In the genomic region with DNA sequence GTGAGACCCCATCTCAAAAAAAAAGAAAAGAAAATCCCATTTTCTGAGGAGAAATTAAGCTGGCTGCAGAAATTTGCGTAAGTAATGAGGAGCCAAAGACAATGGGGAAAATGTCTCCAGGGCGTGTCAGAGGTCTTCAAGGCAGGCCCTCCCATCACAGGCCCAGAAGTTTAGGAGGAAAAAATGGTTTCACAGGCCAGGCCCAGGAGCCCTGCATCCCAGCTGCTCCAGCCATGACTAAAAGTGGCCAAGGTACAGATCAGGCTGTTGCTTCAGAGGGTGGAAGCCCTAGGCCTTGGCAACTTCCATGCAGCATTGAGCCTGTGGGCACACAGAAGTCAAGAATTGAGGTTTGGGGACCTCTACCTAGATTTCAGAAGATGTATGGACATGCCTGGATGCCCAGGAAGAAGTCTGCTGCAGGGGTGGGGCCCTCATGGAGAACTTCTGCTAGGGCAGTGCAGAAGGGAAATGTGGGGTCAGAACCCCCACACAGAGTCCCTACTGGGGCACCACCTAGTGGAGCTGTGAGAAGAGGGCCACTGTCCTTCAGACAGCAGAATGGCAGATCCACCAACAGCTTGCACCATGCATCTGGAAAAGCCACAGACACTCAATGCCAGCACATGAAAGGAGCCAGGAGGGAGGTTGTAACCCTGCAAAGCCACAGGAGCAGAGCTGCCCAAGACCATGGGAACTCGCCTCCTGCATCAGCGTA, we compare ENCODE assay signal across 4 cellular contexts. TPM values are rescaled to one million over a fixed set of nuclear protein-coding genes. Genes with fewer than 3 reads are reported as not detected.
DNase-seq lines count a peak whose midpoint lies in the region; ATAC-seq, FAIRE-seq and TF ChIP-seq lines count a peak whose summit lies in the region.
"Not testable (repeated sequence)": the region's sequence is repeated elsewhere in the genome, so short reads cannot be mapped to it uniquely, and the experiment has no call there.

No MANE protein-coding gene starts in this region.

- not testable (repeated sequence) for H3K4me1 Mint-ChIP-seq in activated T-cell treated with anti-CD3 and anti-CD28 coated beads, Interleukin-2, amount 50 U/mL, for 72 hours (ENCODE audit: low read depth); endodermal cell

- TF ChIP-seq RAD21 in HepG2 (CRISPR knock-in tag; IDR thresholded peaks at IDR 0.05): peak; percentile 46

- H3K4me3 Mint-ChIP-seq in activated T-cell treated with anti-CD3 and anti-CD28 coated beads, Interleukin-2, amount 50 U/mL, for 72 hours; endodermal cell: not testable (repeated sequence)

- not testable (repeated sequence) for H2AFZ ChIP-seq in HepG2 (ENCODE audit: low read length)

- H3K27me3 ChIP-seq in endodermal cell (ENCODE audit: control insufficient read depth, insufficient read depth, low read length, poor library complexity, severe bottlenecking); HepG2 (ENCODE audit: control insufficient read depth in 1 of 2, insufficient read depth in 2 of 2, low read length in 2 of 2): not testable (repeated sequence)

- H3K27ac Mint-ChIP-seq in activated T-cell treated with anti-CD3 and anti-CD28 coated beads, Interleukin-2, amount 50 U/mL, for 72 hours: peak overlapping the region; percentile 19
- H3K27ac Mint-ChIP-seq in endodermal cell: not testable (repeated sequence)

- DNase-seq in activated T-cell treated with anti-CD3 and anti-CD28 coated beads, Interleukin-2, amount 50 U/mL, for 72 hours; endodermal cell; HepG2 (ENCODE audit: low spot score): not testable (repeated sequence)

- intact Hi-C loops in HepG2 (cut with micrococcal nuclease; ENCODE audit: unreplicated experiment): not testable (repeated sequence)

- H3K9ac ChIP-seq in endodermal cell (ENCODE audit: extremely low read depth, low read length, poor library complexity, severe bottlenecking); HepG2 (ENCODE audit: insufficient read depth, low read depth, low read length): not testable (repeated sequence)

- not testable (repeated sequence) for BruUV-seq in HepG2 (replicated peaks; lab: Mats Ljungman, UMichigan)

- H3K9me3 Mint-ChIP-seq in activated T-cell treated with anti-CD3 and anti-CD28 coated beads, Interleukin-2, amount 50 U/mL, for 72 hours: not testable (repeated sequence)
- H3K9me3 Mint-ChIP-seq in endodermal cell: peaks cover 24% of the 10 kb centered on the region

- H3K27me3 Mint-ChIP-seq in activated T-cell treated with anti-CD3 and anti-CD28 coated beads, Interleukin-2, amount 50 U/mL, for 72 hours (ENCODE audit: low read depth); endodermal cell (ENCODE audit: insufficient read depth): not testable (repeated sequence)

- FAIRE-seq in HepG2 (lab: Jason Lieb, UNC): not testable (repeated sequence)

- 91 to 96% methylated on average over 4 of the region's 4 CpGs for WGBS in endodermal cell (ENCODE audit: insufficient coverage in 1 of 2, insufficient read length in 1 of 2), 2 experiments
- 100% methylated on average over 4 of the region's 4 CpGs for WGBS in HepG2 (ENCODE audit: low lambda C conversion rate)

- not testable (repeated sequence) for H3K4me2 ChIP-seq in HepG2 (ENCODE audit: low read depth, low read length)

- H3K36me3 Mint-ChIP-seq in activated T-cell treated with anti-CD3 and anti-CD28 coated beads, Interleukin-2, amount 50 U/mL, for 72 hours (ENCODE audit: insufficient read depth in 2 of 2): peaks cover 8 to 27% of the 10 kb centered on the region in 2 donors
- H3K36me3 Mint-ChIP-seq in endodermal cell (ENCODE audit: low read depth): peaks cover 63% of the 10 kb centered on the region

- CTCF ChIA-PET in HepG2 (lab: Yijun Ruan, JAX; ENCODE audit: low intra/inter-chr PET ratio, low total read pairs): not testable (repeated sequence)

- not testable (repeated sequence) for TF ChIP-seq POLR2A in HepG2 (IDR thresholded peaks at IDR 0.05; ENCODE audit: insufficient read depth in 1 of 2, low read depth in 2 of 2, low read length in 2 of 2)

- in situ Hi-C loops in HepG2 (cut with HindIII; ENCODE audit: extremely low pct_ligation_motif_present, low pct_unique_long_range_greater_than_20kb): not testable (repeated sequence)

- peaks cover 69% of the 10 kb centered on the region for H3K36me3 ChIP-seq in endodermal cell (ENCODE audit: control insufficient read depth, insufficient read depth, low read length)
- peaks cover 23 to 47% of the 10 kb centered on the region in 2 experiments for H3K36me3 ChIP-seq in HepG2 (replicated peaks in 1 of 2; ENCODE audit: control insufficient read depth in 1 of 2, insufficient read depth in 2 of 2, low read length in 2 of 2)

- H3K9me3 ChIP-seq in endodermal cell (ENCODE audit: control insufficient read depth, low read length): peaks cover 25% of the 10 kb centered on the region
- not testable (repeated sequence) for H3K9me3 ChIP-seq in HepG2 (ENCODE audit: low read length)

- not testable (repeated sequence) for H3K4me1 ChIP-seq in endodermal cell (ENCODE audit: control insufficient read depth, insufficient read depth, low read length); HepG2 (ENCODE audit: insufficient read depth, low read length)

- POLR2A ChIA-PET in HepG2 (lab: Yijun Ruan, JAX): interaction anchor here (1.0 kb wide), 1 partner anchor 12 kb away, joined by 3 read pairs; no protein-coding TSS in a partner anchor

- H3K4me3 ChIP-seq in GM12875 (ENCODE audit: low read depth, low read length); HepG2 (replicated peaks in 1 of 3; ENCODE audit: insufficient read depth in 1 of 3, low read depth in 2 of 3, low read length in 3 of 3): not testable (repeated sequence)
- H3K4me3 ChIP-seq in endodermal cell (ENCODE audit: low read length): peak overlapping the region; percentile 45

- H3K27ac ChIP-seq in endodermal cell (ENCODE audit: low read depth, low read length); HepG2 (ENCODE audit: extremely low read length, insufficient read depth, low read length): not testable (repeated sequence)

- TF ChIP-seq CTCF in GM12875 (IDR thresholded peaks at IDR 0.05; ENCODE audit: borderline replicate concordance, insufficient read depth, low read depth, low read length) (0 out of 2 replicates have a peak, but pooled peaks have one; percentile 5), HepG2 (CRISPR knock-in tag; IDR thresholded peaks at IDR 0.05) (peak; percentile 69)
- TF ChIP-seq CTCF in endodermal cell (conservative IDR thresholded peaks at IDR 0.05): not testable (repeated sequence)

- not testable (repeated sequence) for TF ChIP-seq EP300 in HepG2 (IDR thresholded peaks at IDR 0.05; ENCODE audit: low read depth in 2 of 2, low read length in 2 of 2); HepG2 (CRISPR knock-in tag; IDR thresholded peaks at IDR 0.05; ENCODE audit: borderline replicate concordance)

- ATAC-seq in activated T-cell treated with anti-CD3 and anti-CD28 coated beads, Interleukin-2, amount 50 U/mL, for 72 hours (replicated peaks in 1 of 2): not testable (repeated sequence)
- ATAC-seq in HepG2: peak; percentile 31; the same call in 1 of the 3 replicates

- not testable (repeated sequence) for H3K79me2 ChIP-seq in HepG2 (ENCODE audit: insufficient read depth, low read length)

- H4K20me1 ChIP-seq in HepG2 (ENCODE audit: insufficient read depth, low read length): not testable (repeated sequence)

RNA-seq across cellular contexts. Expression of a gene that starts 55.2 kb away (rescaled TPM):
- total RNA-seq in activated T-cell treated with anti-CD3 and anti-CD28 coated beads, Interleukin-2, amount 50 U/mL, for 72 hours: 10 to 100 TPM; 56.1 to 68.9 TPM
- total RNA-seq in endodermal cell (10 to 100 TPM; 43.7 to 45.7 TPM), HepG2 (2016; rRNA removed; fragmentation: Illumina TruSeq; extraction: Trizol) (47.6 and 54.8 TPM in 2 replicates)
- polyA plus RNA-seq in endodermal cell (2013, experiment 1 of 2): 29.8 TPM
- 27.5 TPM for polyA plus RNA-seq in endodermal cell (2013, experiment 2 of 2)
- total RNA-seq in HepG2 (2016; cell fraction: cytosol; rRNA removed; fragmentation: Illumina TruSeq; extraction: Trizol; ENCODE audit: low read depth): 25.3 and 26.1 TPM in 2 replicates
- 46.1 and 54.7 TPM in 2 replicates for total RNA-seq in HepG2 (2016; cell fraction: insoluble cytoplasmic fraction; rRNA removed; fragmentation: Illumina TruSeq; extraction: Trizol)
- 22.1 and 23.9 TPM in 2 replicates for total RNA-seq in HepG2 (2016; cell fraction: membrane; rRNA removed; fragmentation: Illumina TruSeq; extraction: Trizol)
- 57.0 and 57.3 TPM in 2 replicates for total RNA-seq in HepG2 (2016; cell fraction: nucleus; rRNA removed; fragmentation: Illumina TruSeq; extraction: Trizol)
- polyA plus RNA-seq in HepG2 (2011; rRNA removed): 11.7 and 13.3 TPM in 2 replicates
- polyA plus RNA-seq in HepG2 (2011; cell fraction: cytosol; rRNA removed): 7.3 and 10.1 TPM in 2 replicates
- polyA plus RNA-seq in HepG2 (2011; cell fraction: nucleus; rRNA removed): 21.8 and 27.8 TPM in 2 replicates
- polyA plus RNA-seq in HepG2 (2012): 25.7 and 33.7 TPM in 2 replicates
- 4.9 and 5.1 TPM in 2 replicates for polyA plus RNA-seq in HepG2 (2016; cell fraction: cytosol; fragmentation: Illumina TruSeq; extraction: Trizol; ENCODE audit: low read depth)
- polyA plus RNA-seq in HepG2 (2016; cell fraction: insoluble cytoplasmic fraction; fragmentation: Illumina TruSeq; extraction: Trizol; ENCODE audit: low read depth): 52.1 and 52.5 TPM in 2 replicates
- 10.4 and 12.2 TPM in 2 replicates for polyA plus RNA-seq in HepG2 (2016; cell fraction: membrane; fragmentation: Illumina TruSeq; extraction: Trizol; ENCODE audit: low read depth)
- polyA plus RNA-seq in HepG2 (2016; cell fraction: nucleus; fragmentation: Illumina TruSeq; extraction: Trizol; ENCODE audit: insufficient read depth, low read depth): 43.6 and 48.8 TPM in 2 replicates
- polyA minus RNA-seq in HepG2 (2011; rRNA and poly(A)+ RNA removed; ENCODE audit: low replicate concordance): 17.2 and 35.9 TPM in 2 replicates
- polyA minus RNA-seq in HepG2 (2011; cell fraction: cytosol; rRNA and poly(A)+ RNA removed): 18.8 and 27.2 TPM in 2 replicates
- 66.4 and 70.1 TPM in 2 replicates for polyA minus RNA-seq in HepG2 (2011; cell fraction: nucleus; rRNA and poly(A)+ RNA removed)

RNA-seq across cellular contexts. Expression of a gene that starts 57.9 kb away (rescaled TPM):
- total RNA-seq in activated T-cell treated with anti-CD3 and anti-CD28 coated beads, Interleukin-2, amount 50 U/mL, for 72 hours: 10 to 100 TPM; 67.3 to 79.7 TPM
- total RNA-seq in endodermal cell: 10 to 100 TPM; 60.1 to 73.3 TPM
- polyA plus RNA-seq in endodermal cell (2013, experiment 1 of 2): 59.2 TPM
- 54.5 TPM for polyA plus RNA-seq in endodermal cell (2013, experiment 2 of 2)
- 96.9 and 98.2 TPM in 2 replicates for total RNA-seq in HepG2 (2016; rRNA removed; fragmentation: Illumina TruSeq; extraction: Trizol)
- total RNA-seq in HepG2 (2016; cell fraction: cytosol; rRNA removed; fragmentation: Illumina TruSeq; extraction: Trizol; ENCODE audit: low read depth): 35.9 and 40.9 TPM in 2 replicates
- 88.6 and 96.1 TPM in 2 replicates for total RNA-seq in HepG2 (2016; cell fraction: insoluble cytoplasmic fraction; rRNA removed; fragmentation: Illumina TruSeq; extraction: Trizol)
- 89.4 and 93.4 TPM in 2 replicates for total RNA-seq in HepG2 (2016; cell fraction: membrane; rRNA removed; fragmentation: Illumina TruSeq; extraction: Trizol)
- 68.6 and 78.4 TPM in 2 replicates for total RNA-seq in HepG2 (2016; cell fraction: nucleus; rRNA removed; fragmentation: Illumina TruSeq; extraction: Trizol)
- 91.6 and 120 TPM in 2 replicates for polyA plus RNA-seq in HepG2 (2011; rRNA removed)
- polyA plus RNA-seq in HepG2 (2011; cell fraction: cytosol; rRNA removed): 104 and 117 TPM in 2 replicates
- polyA plus RNA-seq in HepG2 (2011; cell fraction: nucleus; rRNA removed): 33.4 and 38.4 TPM in 2 replicates
- polyA plus RNA-seq in HepG2 (2012): 101 and 126 TPM in 2 replicates
- 37.6 and 38.7 TPM in 2 replicates for polyA plus RNA-seq in HepG2 (2016; cell fraction: cytosol; fragmentation: Illumina TruSeq; extraction: Trizol; ENCODE audit: low read depth)
- 100 and 109 TPM in 2 replicates for polyA plus RNA-seq in HepG2 (2016; cell fraction: insoluble cytoplasmic fraction; fragmentation: Illumina TruSeq; extraction: Trizol; ENCODE audit: low read depth)
- polyA plus RNA-seq in HepG2 (2016; cell fraction: membrane; fragmentation: Illumina TruSeq; extraction: Trizol; ENCODE audit: low read depth): 80.8 and 84.4 TPM in 2 replicates
- polyA plus RNA-seq in HepG2 (2016; cell fraction: nucleus; fragmentation: Illumina TruSeq; extraction: Trizol; ENCODE audit: insufficient read depth, low read depth): 99.3 and 101 TPM in 2 replicates
- polyA minus RNA-seq in HepG2 (2011; rRNA and poly(A)+ RNA removed; ENCODE audit: low replicate concordance): 84.9 and 154 TPM in 2 replicates
- polyA minus RNA-seq in HepG2 (2011; cell fraction: cytosol; rRNA and poly(A)+ RNA removed): 73.7 and 80.7 TPM in 2 replicates
- polyA minus RNA-seq in HepG2 (2011; cell fraction: nucleus; rRNA and poly(A)+ RNA removed): 75.8 and 77.7 TPM in 2 replicates
